In the genomic region with DNA sequence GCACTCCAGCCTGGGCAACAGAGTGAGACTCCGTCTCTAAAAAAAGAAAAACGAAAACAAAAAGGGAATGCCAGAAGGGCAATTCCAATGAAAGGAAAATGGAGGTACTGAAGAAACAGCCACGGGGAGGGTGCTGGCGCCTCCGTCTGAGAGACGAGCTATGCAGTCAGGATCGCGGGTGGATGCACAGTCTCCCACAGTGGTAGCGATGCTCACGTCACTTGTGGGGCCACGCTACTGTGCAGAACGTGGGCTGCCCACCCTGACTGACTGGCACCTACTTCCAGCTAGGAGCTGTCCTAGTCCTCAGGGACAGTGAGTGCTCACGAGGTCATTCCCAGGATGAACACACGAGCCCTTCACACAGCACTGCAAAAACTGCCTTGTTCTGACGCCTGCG, we compare ENCODE assay signal across 1 cellular context. TPM values are rescaled to one million over a fixed set of nuclear protein-coding genes. Genes with fewer than 3 reads are reported as not detected.
"Had no signal": no experiment of that assay in that cellular context is flagged by ENCODE, and none has a peak within 500 bp of the region (broad histone marks: within the 10 kb centered on the region; RNA-seq: fewer than 3 reads in every experiment).

No MANE protein-coding gene starts in this region.

RNA-seq across cellular contexts. Expression of a gene that starts 46.8 kb away (rescaled TPM):
- total RNA-seq: GM23248 had no signal
